ENCODE assay signal across 2 cellular contexts in genomic region chr17:34616148-34616547, GRCh38.
TF ChIP-seq lines count a peak whose summit lies in the region.

No MANE protein-coding gene starts in this region.

TF ChIP-seq in GM23338, 12 proteins besides CTCF, POLR2A, EP300 and RAD21:
- TF ChIP-seq REST (IDR thresholded peaks at IDR 0.05; ENCODE audit: unreplicated experiment) (no peak), POLR2AphosphoS5 (IDR thresholded peaks at IDR 0.05; ENCODE audit: low read depth) (no peak), CREB1 (CRISPR knock-in tag; IDR thresholded peaks at IDR 0.05; ENCODE audit: low read depth) (no peak), ZNF114 (CRISPR knock-in tag; IDR thresholded peaks at IDR 0.05) (no peak), ETS1 (IDR thresholded peaks at IDR 0.05) (no peak), EZH2phosphoT487 (IDR thresholded peaks at IDR 0.05; ENCODE audit: unreplicated experiment) (no peak), NANOG (IDR thresholded peaks at IDR 0.05; ENCODE audit: borderline replicate concordance) (no peak), EZH2 (IDR thresholded peaks at IDR 0.05; ENCODE audit: low read depth, unreplicated experiment) (no peak), ZNF331 (CRISPR knock-in tag; IDR thresholded peaks at IDR 0.05; ENCODE audit: low read depth) (no peak), ZNF462 (CRISPR knock-in tag; IDR thresholded peaks at IDR 0.05) (no peak), JUNB (IDR thresholded peaks at IDR 0.05; ENCODE audit: unreplicated experiment) (no peak)

TF ChIP-seq in WTC11, 78 proteins besides CTCF, POLR2A, EP300 and RAD21 (continued from another document):
- TF ChIP-seq PRDM15 (CRISPR knock-in tag; IDR thresholded peaks at IDR 0.05) (peak; percentile 77), E2F1 (CRISPR knock-in tag; IDR thresholded peaks at IDR 0.05) (no peak), ELF4 (CRISPR knock-in tag; IDR thresholded peaks at IDR 0.05; ENCODE audit: low read depth) (no peak), GTF2I (CRISPR knock-in tag; conservative IDR thresholded peaks at IDR 0.05) (no peak), ETV6 (CRISPR knock-in tag; IDR thresholded peaks at IDR 0.05) (no peak), USF1 (CRISPR knock-in tag; IDR thresholded peaks at IDR 0.05) (no peak), AR (CRISPR knock-in tag; IDR thresholded peaks at IDR 0.05) (no peak), FOXJ3 (CRISPR knock-in tag; IDR thresholded peaks at IDR 0.05; ENCODE audit: borderline replicate concordance) (no peak)
TF ChIP-seq in WTC11: peak in this region for 2.
